1 cellular context compared by ENCODE assay signal in the genomic region with DNA sequence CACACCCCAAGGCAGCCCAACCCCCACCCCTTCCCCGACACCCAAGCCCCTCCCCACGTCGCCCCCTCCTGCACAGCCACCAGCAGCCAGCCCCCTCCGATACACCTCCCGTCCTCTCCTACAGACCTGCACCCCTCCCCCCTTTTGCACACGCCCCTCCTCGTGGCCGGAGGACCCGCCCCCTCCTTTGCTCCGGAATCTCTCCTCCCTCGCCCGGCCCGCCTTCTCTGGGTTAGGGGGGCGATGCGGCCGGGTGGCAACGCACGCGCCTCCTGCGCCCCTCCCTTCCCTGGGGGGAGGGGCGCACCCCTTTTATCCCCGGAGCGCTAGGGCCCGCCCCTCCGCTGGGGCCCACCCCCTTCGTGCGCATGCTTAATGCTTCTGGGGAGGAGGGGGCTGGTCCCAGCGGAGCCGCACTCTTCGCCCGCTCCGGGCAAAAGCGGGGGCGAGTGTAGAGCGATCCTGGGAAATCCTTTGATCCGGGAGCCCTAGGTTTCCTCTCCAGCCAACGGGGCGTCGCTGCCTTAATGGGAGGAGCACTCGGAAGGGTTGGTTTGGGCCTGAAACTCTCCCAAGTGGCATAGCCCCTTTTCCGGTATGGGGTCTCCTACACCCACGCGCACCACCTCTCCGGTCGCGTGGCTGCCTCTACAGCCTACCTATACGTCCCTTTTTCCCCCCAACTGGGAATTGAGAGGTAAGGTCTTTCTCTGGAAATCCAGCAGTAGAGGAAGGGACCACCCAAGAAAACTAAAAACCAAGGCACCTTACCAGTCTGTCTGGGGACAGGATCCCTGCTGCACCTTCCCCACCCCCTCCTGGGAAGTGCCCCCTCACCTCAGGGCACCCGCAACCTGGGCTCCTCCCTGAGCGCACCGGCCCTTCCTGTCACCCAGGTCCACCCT.
TF ChIP-seq lines count a peak whose summit lies in the region.

No MANE protein-coding gene starts in this region.

TF ChIP-seq in K562, 482 proteins besides CTCF, POLR2A, EP300 and RAD21 (continues in another document):
- no peak for TF ChIP-seq ARHGAP35 (IDR thresholded peaks at IDR 0.05; ENCODE audit: partially characterized antibody)
- TF ChIP-seq, protein P1, sequence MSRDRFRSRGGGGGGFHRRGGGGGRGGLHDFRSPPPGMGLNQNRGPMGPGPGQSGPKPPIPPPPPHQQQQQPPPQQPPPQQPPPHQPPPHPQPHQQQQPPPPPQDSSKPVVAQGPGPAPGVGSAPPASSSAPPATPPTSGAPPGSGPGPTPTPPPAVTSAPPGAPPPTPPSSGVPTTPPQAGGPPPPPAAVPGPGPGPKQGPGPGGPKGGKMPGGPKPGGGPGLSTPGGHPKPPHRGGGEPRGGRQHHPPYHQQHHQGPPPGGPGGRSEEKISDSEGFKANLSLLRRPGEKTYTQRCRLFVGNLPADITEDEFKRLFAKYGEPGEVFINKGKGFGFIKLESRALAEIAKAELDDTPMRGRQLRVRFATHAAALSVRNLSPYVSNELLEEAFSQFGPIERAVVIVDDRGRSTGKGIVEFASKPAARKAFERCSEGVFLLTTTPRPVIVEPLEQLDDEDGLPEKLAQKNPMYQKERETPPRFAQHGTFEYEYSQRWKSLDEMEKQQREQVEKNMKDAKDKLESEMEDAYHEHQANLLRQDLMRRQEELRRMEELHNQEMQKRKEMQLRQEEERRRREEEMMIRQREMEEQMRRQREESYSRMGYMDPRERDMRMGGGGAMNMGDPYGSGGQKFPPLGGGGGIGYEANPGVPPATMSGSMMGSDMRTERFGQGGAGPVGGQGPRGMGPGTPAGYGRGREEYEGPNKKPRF (IDR thresholded peaks at IDR 0.05; ENCODE audit: low read depth, low read length), result no peak
- no peak for TF ChIP-seq PHF21A (IDR thresholded peaks at IDR 0.05; ENCODE audit: borderline replicate concordance, low read depth)
- TF ChIP-seq ZNF785 (CRISPR knock-in tag; IDR thresholded peaks at IDR 0.05), result no peak
- TF ChIP-seq, protein P2, sequence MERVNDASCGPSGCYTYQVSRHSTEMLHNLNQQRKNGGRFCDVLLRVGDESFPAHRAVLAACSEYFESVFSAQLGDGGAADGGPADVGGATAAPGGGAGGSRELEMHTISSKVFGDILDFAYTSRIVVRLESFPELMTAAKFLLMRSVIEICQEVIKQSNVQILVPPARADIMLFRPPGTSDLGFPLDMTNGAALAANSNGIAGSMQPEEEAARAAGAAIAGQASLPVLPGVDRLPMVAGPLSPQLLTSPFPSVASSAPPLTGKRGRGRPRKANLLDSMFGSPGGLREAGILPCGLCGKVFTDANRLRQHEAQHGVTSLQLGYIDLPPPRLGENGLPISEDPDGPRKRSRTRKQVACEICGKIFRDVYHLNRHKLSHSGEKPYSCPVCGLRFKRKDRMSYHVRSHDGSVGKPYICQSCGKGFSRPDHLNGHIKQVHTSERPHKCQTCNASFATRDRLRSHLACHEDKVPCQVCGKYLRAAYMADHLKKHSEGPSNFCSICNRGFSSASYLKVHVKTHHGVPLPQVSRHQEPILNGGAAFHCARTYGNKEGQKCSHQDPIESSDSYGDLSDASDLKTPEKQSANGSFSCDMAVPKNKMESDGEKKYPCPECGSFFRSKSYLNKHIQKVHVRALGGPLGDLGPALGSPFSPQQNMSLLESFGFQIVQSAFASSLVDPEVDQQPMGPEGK (CRISPR knock-in tag; IDR thresholded peaks at IDR 0.05; ENCODE audit: borderline replicate concordance), result no peak
- no peak for TF ChIP-seq TCF3 (CRISPR knock-in tag; IDR thresholded peaks at IDR 0.05)
- TF ChIP-seq, protein P3, sequence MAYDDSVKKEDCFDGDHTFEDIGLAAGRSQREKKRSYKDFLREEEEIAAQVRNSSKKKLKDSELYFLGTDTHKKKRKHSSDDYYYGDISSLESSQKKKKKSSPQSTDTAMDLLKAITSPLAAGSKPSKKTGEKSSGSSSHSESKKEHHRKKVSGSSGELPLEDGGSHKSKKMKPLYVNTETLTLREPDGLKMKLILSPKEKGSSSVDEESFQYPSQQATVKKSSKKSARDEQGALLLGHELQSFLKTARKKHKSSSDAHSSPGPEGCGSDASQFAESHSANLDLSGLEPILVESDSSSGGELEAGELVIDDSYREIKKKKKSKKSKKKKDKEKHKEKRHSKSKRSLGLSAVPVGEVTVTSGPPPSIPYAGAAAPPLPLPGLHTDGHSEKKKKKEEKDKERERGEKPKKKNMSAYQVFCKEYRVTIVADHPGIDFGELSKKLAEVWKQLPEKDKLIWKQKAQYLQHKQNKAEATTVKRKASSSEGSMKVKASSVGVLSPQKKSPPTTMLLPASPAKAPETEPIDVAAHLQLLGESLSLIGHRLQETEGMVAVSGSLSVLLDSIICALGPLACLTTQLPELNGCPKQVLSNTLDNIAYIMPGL (CRISPR knock-in tag; IDR thresholded peaks at IDR 0.05), result no peak
- peak; percentile 32; the same call in 1 of the 2 replicates for TF ChIP-seq RFX5 (IDR thresholded peaks at IDR 0.05; ENCODE audit: low read depth, low read length)
- TF ChIP-seq ZNF3 (CRISPR knock-in tag; IDR thresholded peaks at IDR 0.05), result no peak
- TF ChIP-seq, protein P4, sequence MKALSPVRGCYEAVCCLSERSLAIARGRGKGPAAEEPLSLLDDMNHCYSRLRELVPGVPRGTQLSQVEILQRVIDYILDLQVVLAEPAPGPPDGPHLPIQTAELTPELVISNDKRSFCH (CRISPR knock-in tag; IDR thresholded peaks at IDR 0.05), result no peak
- TF ChIP-seq, protein P4 (tag; IDR thresholded peaks at IDR 0.05), result no peak
- TF ChIP-seq SAP30 (IDR thresholded peaks at IDR 0.05; ENCODE audit: borderline replicate concordance, insufficient read depth, low read depth, low read length, poor library complexity, severe bottlenecking), result peak; percentile 18
- TF ChIP-seq, protein P5, sequence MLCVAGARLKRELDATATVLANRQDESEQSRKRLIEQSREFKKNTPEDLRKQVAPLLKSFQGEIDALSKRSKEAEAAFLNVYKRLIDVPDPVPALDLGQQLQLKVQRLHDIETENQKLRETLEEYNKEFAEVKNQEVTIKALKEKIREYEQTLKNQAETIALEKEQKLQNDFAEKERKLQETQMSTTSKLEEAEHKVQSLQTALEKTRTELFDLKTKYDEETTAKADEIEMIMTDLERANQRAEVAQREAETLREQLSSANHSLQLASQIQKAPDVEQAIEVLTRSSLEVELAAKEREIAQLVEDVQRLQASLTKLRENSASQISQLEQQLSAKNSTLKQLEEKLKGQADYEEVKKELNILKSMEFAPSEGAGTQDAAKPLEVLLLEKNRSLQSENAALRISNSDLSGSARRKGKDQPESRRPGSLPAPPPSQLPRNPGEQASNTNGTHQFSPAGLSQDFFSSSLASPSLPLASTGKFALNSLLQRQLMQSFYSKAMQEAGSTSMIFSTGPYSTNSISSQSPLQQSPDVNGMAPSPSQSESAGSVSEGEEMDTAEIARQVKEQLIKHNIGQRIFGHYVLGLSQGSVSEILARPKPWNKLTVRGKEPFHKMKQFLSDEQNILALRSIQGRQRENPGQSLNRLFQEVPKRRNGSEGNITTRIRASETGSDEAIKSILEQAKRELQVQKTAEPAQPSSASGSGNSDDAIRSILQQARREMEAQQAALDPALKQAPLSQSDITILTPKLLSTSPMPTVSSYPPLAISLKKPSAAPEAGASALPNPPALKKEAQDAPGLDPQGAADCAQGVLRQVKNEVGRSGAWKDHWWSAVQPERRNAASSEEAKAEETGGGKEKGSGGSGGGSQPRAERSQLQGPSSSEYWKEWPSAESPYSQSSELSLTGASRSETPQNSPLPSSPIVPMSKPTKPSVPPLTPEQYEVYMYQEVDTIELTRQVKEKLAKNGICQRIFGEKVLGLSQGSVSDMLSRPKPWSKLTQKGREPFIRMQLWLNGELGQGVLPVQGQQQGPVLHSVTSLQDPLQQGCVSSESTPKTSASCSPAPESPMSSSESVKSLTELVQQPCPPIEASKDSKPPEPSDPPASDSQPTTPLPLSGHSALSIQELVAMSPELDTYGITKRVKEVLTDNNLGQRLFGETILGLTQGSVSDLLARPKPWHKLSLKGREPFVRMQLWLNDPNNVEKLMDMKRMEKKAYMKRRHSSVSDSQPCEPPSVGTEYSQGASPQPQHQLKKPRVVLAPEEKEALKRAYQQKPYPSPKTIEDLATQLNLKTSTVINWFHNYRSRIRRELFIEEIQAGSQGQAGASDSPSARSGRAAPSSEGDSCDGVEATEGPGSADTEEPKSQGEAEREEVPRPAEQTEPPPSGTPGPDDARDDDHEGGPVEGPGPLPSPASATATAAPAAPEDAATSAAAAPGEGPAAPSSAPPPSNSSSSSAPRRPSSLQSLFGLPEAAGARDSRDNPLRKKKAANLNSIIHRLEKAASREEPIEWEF (CRISPR knock-in tag; IDR thresholded peaks at IDR 0.05), result no peak
- TF ChIP-seq ZNF431 (CRISPR knock-in tag; IDR thresholded peaks at IDR 0.05), result no peak
- TF ChIP-seq, protein P6, sequence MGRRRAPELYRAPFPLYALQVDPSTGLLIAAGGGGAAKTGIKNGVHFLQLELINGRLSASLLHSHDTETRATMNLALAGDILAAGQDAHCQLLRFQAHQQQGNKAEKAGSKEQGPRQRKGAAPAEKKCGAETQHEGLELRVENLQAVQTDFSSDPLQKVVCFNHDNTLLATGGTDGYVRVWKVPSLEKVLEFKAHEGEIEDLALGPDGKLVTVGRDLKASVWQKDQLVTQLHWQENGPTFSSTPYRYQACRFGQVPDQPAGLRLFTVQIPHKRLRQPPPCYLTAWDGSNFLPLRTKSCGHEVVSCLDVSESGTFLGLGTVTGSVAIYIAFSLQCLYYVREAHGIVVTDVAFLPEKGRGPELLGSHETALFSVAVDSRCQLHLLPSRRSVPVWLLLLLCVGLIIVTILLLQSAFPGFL (CRISPR knock-in tag; IDR thresholded peaks at IDR 0.05), result no peak
- TF ChIP-seq, protein P7, sequence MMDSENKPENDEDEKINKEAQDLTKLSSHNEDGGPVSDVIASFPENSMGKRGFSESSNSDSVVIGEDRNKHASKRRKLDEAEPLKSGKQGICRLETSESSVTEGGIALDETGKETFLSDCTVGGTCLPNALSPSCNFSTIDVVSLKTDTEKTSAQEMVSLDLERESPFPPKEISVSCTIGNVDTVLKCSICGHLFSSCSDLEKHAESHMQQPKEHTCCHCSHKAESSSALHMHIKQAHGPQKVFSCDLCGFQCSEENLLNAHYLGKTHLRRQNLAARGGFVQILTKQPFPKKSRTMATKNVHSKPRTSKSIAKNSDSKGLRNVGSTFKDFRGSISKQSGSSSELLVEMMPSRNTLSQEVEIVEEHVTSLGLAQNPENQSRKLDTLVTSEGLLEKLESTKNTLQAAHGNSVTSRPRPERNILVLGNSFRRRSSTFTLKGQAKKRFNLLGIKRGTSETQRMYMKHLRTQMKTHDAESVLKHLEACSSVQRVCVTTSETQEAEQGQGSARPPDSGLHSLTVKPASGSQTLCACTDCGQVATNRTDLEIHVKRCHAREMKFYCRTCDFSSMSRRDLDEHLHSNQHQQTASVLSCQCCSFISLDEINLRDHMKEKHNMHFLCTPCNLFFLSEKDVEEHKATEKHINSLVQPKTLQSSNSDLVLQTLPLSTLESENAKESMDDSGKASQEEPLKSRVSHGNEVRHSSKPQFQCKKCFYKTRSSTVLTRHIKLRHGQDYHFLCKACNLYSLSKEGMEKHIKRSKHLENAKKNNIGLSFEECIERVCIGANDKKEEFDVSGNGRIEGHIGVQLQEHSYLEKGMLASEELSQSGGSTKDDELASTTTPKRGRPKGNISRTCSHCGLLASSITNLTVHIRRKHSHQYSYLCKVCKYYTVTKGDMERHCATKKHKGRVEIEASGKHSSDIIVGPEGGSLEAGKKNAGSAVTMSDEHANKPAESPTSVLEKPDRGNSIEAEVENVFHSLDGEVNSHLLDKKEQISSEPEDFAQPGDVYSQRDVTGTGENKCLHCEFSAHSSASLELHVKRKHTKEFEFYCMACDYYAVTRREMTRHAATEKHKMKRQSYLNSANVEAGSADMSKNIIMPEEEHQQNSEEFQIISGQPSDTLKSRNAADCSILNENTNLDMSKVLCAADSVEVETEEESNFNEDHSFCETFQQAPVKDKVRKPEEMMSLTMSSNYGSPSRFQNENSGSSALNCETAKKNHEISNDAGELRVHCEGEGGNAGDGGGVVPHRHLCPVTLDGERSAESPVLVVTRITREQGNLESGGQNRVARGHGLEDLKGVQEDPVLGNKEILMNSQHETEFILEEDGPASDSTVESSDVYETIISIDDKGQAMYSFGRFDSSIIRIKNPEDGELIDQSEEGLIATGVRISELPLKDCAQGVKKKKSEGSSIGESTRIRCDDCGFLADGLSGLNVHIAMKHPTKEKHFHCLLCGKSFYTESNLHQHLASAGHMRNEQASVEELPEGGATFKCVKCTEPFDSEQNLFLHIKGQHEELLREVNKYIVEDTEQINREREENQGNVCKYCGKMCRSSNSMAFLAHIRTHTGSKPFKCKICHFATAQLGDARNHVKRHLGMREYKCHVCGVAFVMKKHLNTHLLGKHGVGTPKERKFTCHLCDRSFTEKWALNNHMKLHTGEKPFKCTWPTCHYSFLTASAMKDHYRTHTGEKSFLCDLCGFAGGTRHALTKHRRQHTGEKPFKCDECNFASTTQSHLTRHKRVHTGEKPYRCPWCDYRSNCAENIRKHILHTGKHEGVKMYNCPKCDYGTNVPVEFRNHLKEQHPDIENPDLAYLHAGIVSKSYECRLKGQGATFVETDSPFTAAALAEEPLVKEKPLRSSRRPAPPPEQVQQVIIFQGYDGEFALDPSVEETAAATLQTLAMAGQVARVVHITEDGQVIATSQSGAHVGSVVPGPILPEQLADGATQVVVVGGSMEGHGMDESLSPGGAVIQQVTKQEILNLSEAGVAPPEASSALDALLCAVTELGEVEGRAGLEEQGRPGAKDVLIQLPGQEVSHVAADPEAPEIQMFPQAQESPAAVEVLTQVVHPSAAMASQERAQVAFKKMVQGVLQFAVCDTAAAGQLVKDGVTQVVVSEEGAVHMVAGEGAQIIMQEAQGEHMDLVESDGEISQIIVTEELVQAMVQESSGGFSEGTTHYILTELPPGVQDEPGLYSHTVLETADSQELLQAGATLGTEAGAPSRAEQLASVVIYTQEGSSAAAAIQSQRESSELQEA (IDR thresholded peaks at IDR 0.05; ENCODE audit: low read depth), result no peak
- TF ChIP-seq TSC22D4 (tag; IDR thresholded peaks at IDR 0.05), result no peak
- TF ChIP-seq, protein P8, sequence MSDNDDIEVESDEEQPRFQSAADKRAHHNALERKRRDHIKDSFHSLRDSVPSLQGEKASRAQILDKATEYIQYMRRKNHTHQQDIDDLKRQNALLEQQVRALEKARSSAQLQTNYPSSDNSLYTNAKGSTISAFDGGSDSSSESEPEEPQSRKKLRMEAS (CRISPR knock-in tag; IDR thresholded peaks at IDR 0.05), result peak; percentile 88
- TF ChIP-seq NCOA6 (IDR thresholded peaks at IDR 0.05), result no peak
- TF ChIP-seq NCOA2 (IDR thresholded peaks at IDR 0.05; ENCODE audit: partially characterized antibody in 2 of 2), result no peak
- TF ChIP-seq ZC3H4 (CRISPR knock-in tag; IDR thresholded peaks at IDR 0.05; ENCODE audit: borderline replicate concordance), result no peak
- TF ChIP-seq, protein P9, sequence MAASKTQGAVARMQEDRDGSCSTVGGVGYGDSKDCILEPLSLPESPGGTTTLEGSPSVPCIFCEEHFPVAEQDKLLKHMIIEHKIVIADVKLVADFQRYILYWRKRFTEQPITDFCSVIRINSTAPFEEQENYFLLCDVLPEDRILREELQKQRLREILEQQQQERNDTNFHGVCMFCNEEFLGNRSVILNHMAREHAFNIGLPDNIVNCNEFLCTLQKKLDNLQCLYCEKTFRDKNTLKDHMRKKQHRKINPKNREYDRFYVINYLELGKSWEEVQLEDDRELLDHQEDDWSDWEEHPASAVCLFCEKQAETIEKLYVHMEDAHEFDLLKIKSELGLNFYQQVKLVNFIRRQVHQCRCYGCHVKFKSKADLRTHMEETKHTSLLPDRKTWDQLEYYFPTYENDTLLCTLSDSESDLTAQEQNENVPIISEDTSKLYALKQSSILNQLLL (CRISPR knock-in tag; IDR thresholded peaks at IDR 0.05; ENCODE audit: borderline replicate concordance), result no peak
- peak; percentile 94 for TF ChIP-seq EGR1 (conservative IDR thresholded peaks at IDR 0.05)
- no peak for TF ChIP-seq HNRNPK (IDR thresholded peaks at IDR 0.05; ENCODE audit: low read depth, low read length, poor library complexity, severe bottlenecking)
- no peak for TF ChIP-seq ZNF217 (CRISPR knock-in tag; IDR thresholded peaks at IDR 0.05)
- TF ChIP-seq PML (IDR thresholded peaks at IDR 0.05; ENCODE audit: low read length), result no peak
